In the genomic region with DNA sequence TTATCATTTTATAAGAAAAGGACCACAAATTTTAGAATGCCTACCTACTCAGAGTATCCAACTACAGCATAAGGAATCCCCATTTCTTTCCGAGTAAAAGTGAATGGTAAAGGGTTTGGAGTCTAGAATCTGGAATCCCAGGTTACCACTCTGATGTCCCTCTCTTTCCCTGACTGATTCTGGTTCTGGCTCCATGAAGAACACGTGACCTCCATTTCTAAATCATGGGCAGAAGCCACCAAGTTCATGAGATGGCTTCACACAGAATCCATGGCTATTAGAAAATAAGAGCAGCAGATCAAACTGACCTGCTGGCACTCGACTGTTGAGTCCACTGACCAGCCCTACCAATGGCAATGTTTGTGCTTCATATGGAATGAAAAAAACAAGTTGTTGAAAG, we compare ENCODE assay signal across 1 cellular context.
TF ChIP-seq lines count a peak whose summit lies in the region.

No MANE protein-coding gene starts in this region.

TF ChIP-seq in GM23338, 12 proteins besides CTCF, POLR2A, EP300 and RAD21 (continued from another document):
- TF ChIP-seq, protein P1, sequence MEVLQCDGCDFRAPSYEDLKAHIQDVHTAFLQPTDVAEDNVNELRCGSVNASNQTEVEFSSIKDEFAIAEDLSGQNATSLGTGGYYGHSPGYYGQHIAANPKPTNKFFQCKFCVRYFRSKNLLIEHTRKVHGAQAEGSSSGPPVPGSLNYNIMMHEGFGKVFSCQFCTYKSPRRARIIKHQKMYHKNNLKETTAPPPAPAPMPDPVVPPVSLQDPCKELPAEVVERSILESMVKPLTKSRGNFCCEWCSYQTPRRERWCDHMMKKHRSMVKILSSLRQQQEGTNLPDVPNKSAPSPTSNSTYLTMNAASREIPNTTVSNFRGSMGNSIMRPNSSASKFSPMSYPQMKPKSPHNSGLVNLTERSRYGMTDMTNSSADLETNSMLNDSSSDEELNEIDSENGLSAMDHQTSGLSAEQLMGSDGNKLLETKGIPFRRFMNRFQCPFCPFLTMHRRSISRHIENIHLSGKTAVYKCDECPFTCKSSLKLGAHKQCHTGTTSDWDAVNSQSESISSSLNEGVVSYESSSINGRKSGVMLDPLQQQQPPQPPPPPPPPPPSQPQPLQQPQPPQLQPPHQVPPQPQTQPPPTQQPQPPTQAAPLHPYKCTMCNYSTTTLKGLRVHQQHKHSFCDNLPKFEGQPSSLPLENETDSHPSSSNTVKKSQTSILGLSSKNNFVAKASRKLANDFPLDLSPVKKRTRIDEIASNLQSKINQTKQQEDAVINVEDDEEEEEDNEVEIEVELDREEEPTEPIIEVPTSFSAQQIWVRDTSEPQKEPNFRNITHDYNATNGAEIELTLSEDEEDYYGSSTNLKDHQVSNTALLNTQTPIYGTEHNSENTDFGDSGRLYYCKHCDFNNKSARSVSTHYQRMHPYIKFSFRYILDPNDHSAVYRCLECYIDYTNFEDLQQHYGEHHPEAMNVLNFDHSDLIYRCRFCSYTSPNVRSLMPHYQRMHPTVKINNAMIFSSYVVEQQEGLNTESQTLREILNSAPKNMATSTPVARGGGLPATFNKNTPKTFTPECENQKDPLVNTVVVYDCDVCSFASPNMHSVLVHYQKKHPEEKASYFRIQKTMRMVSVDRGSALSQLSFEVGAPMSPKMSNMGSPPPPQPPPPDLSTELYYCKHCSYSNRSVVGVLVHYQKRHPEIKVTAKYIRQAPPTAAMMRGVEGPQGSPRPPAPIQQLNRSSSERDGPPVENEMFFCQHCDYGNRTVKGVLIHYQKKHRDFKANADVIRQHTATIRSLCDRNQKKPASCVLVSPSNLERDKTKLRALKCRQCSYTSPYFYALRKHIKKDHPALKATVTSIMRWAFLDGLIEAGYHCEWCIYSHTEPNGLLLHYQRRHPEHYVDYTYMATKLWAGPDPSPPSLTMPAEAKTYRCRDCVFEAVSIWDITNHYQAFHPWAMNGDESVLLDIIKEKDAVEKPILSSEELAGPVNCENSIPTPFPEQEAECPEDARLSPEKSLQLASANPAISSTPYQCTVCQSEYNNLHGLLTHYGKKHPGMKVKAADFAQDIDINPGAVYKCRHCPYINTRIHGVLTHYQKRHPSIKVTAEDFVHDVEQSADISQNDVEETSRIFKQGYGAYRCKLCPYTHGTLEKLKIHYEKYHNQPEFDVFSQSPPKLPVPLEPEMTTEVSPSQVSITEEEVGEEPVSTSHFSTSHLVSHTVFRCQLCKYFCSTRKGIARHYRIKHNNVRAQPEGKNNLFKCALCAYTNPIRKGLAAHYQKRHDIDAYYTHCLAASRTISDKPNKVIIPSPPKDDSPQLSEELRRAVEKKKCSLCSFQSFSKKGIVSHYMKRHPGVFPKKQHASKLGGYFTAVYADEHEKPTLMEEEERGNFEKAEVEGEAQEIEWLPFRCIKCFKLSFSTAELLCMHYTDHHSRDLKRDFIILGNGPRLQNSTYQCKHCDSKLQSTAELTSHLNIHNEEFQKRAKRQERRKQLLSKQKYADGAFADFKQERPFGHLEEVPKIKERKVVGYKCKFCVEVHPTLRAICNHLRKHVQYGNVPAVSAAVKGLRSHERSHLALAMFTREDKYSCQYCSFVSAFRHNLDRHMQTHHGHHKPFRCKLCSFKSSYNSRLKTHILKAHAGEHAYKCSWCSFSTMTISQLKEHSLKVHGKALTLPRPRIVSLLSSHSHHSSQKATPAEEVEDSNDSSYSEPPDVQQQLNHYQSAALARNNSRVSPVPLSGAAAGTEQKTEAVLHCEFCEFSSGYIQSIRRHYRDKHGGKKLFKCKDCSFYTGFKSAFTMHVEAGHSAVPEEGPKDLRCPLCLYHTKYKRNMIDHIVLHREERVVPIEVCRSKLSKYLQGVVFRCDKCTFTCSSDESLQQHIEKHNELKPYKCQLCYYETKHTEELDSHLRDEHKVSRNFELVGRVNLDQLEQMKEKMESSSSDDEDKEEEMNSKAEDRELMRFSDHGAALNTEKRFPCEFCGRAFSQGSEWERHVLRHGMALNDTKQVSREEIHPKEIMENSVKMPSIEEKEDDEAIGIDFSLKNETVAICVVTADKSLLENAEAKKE (CRISPR knock-in tag; IDR thresholded peaks at IDR 0.05): no peak
- TF ChIP-seq POLR2AphosphoS5 (IDR thresholded peaks at IDR 0.05; ENCODE audit: low read depth) (no peak), ZNF114 (CRISPR knock-in tag; IDR thresholded peaks at IDR 0.05) (no peak), EZH2 (IDR thresholded peaks at IDR 0.05; ENCODE audit: low read depth, unreplicated experiment) (no peak), CREB1 (CRISPR knock-in tag; IDR thresholded peaks at IDR 0.05; ENCODE audit: low read depth) (no peak), STAT1 (IDR thresholded peaks at IDR 0.05; ENCODE audit: unreplicated experiment) (no peak), JUNB (IDR thresholded peaks at IDR 0.05; ENCODE audit: unreplicated experiment) (no peak), ZNF331 (CRISPR knock-in tag; IDR thresholded peaks at IDR 0.05; ENCODE audit: low read depth) (no peak), NANOG (IDR thresholded peaks at IDR 0.05; ENCODE audit: borderline replicate concordance) (no peak)
- TF ChIP-seq, protein P2, sequence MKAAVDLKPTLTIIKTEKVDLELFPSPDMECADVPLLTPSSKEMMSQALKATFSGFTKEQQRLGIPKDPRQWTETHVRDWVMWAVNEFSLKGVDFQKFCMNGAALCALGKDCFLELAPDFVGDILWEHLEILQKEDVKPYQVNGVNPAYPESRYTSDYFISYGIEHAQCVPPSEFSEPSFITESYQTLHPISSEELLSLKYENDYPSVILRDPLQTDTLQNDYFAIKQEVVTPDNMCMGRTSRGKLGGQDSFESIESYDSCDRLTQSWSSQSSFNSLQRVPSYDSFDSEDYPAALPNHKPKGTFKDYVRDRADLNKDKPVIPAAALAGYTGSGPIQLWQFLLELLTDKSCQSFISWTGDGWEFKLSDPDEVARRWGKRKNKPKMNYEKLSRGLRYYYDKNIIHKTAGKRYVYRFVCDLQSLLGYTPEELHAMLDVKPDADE (IDR thresholded peaks at IDR 0.05): no peak
- TF ChIP-seq, protein P3, sequence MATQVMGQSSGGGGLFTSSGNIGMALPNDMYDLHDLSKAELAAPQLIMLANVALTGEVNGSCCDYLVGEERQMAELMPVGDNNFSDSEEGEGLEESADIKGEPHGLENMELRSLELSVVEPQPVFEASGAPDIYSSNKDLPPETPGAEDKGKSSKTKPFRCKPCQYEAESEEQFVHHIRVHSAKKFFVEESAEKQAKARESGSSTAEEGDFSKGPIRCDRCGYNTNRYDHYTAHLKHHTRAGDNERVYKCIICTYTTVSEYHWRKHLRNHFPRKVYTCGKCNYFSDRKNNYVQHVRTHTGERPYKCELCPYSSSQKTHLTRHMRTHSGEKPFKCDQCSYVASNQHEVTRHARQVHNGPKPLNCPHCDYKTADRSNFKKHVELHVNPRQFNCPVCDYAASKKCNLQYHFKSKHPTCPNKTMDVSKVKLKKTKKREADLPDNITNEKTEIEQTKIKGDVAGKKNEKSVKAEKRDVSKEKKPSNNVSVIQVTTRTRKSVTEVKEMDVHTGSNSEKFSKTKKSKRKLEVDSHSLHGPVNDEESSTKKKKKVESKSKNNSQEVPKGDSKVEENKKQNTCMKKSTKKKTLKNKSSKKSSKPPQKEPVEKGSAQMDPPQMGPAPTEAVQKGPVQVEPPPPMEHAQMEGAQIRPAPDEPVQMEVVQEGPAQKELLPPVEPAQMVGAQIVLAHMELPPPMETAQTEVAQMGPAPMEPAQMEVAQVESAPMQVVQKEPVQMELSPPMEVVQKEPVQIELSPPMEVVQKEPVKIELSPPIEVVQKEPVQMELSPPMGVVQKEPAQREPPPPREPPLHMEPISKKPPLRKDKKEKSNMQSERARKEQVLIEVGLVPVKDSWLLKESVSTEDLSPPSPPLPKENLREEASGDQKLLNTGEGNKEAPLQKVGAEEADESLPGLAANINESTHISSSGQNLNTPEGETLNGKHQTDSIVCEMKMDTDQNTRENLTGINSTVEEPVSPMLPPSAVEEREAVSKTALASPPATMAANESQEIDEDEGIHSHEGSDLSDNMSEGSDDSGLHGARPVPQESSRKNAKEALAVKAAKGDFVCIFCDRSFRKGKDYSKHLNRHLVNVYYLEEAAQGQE (IDR thresholded peaks at IDR 0.05; ENCODE audit: unreplicated experiment): no peak
